ENCODE assay signal across 13 cellular contexts in genomic region chr6:87754828-87755227, GRCh38. TPM values are rescaled to one million over a fixed set of nuclear protein-coding genes. Genes with fewer than 3 reads are reported as not detected.
DNase-seq lines count a peak whose midpoint lies in the region; ATAC-seq, FAIRE-seq and TF ChIP-seq lines count a peak whose summit lies in the region.
"Had no signal": no experiment of that assay in that cellular context is flagged by ENCODE, and none has a peak within 500 bp of the region (broad histone marks: within the 10 kb centered on the region; RNA-seq: fewer than 3 reads in every experiment).

No MANE protein-coding gene starts in this region.

- TF ChIP-seq POLR2A in GM12891 (IDR thresholded peaks at IDR 0.05; ENCODE audit: low read depth, low read length): no peak

- DNase-seq in GM12891 (ENCODE audit: insufficient read length, low spot score) (no peak), SIG-M5 (lab: John Stamatoyannopoulos, UW) (peak; percentile 29), PC-3 (no peak), GM03348 (ENCODE audit: low spot score) (no peak)
- DNase-seq in effector memory CD4-positive, alpha-beta T cell: no peak
- DNase-seq: activated CD8-positive, alpha-beta T cell treated with anti-CD3 and anti-CD28 coated beads for 36 hours; activated naive CD4-positive, alpha-beta T cell treated with anti-CD3 and anti-CD28 coated beads for 36 hours; NCI-H1092; NCI-H524 treated with DMSO at 0.1 percent for 48 hours had no signal

- H3K9ac ChIP-seq in PC-3 (ENCODE audit: low read length): no peak overlapping the region

- no peak for TF ChIP-seq CTCF in PC-3 (conservative IDR thresholded peaks at IDR 0.05; ENCODE audit: low read depth, low read length)

- no peaks in the 10 kb centered on the region for H4K20me1 ChIP-seq in PC-3 (ENCODE audit: low read length)

- H2AFZ ChIP-seq in PC-3 (ENCODE audit: low read length): no peak overlapping the region

- no peaks in the 10 kb centered on the region for H3K79me2 ChIP-seq in PC-3 (ENCODE audit: low read length)

- H3F3A ChIP-seq in PC-3 (ENCODE audit: low read length, unreplicated experiment): no peaks in the 10 kb centered on the region

- no peaks in the 10 kb centered on the region for H3K27me3 ChIP-seq in effector memory CD4-positive, alpha-beta T cell (replicated peaks; ENCODE audit: control insufficient read depth, insufficient read depth, low read length, poor library complexity, severe bottlenecking)
- no peaks in the 10 kb centered on the region for H3K27me3 ChIP-seq in PC-3 (ENCODE audit: low read length)

- H3K36me3 ChIP-seq in effector memory CD4-positive, alpha-beta T cell (ENCODE audit: control insufficient read depth, insufficient read depth, low read length): no peaks in the 10 kb centered on the region
- no peaks in the 10 kb centered on the region for H3K36me3 ChIP-seq in PC-3 (ENCODE audit: low read depth, low read length)
- H3K36me3 ChIP-seq: thoracic aorta had no signal

- POLR2A ChIA-PET in PC-3 (lab: Charles Lee; ENCODE audit: unreplicated experiment): no interaction called here

- CTCF ChIA-PET in PC-3 (lab: Charles Lee): interaction anchor here (0.6 kb wide), 1 partner anchor 1115 kb away, joined by 3 read pairs; no protein-coding TSS in a partner anchor

- no peak overlapping the region for H3K27ac ChIP-seq in effector memory CD4-positive, alpha-beta T cell (ENCODE audit: insufficient read depth, low read length, poor library complexity, severe bottlenecking)
- H3K27ac ChIP-seq in PC-3 (ENCODE audit: low read length): no peak overlapping the region
- H3K27ac ChIP-seq: thoracic aorta had no signal

- no peaks in the 10 kb centered on the region for H3K4me1 ChIP-seq in effector memory CD4-positive, alpha-beta T cell (ENCODE audit: control insufficient read depth, insufficient read depth, low read length, poor library complexity, severe bottlenecking)
- peaks cover 9% of the 10 kb centered on the region; the same call in 1 of the 2 replicates for H3K4me1 ChIP-seq in PC-3 (ENCODE audit: insufficient read depth, low read length)

- no peaks in the 10 kb centered on the region for H3K9me2 ChIP-seq in PC-3 (replicated peaks; ENCODE audit: low read length)

- H3K4me2 ChIP-seq in PC-3 (ENCODE audit: low read length): no peak overlapping the region

- ATAC-seq in GM21423 (IDR thresholded peaks at IDR 0.05; ENCODE audit: unreplicated experiment) (peak; percentile 49), HG03280 (IDR thresholded peaks at IDR 0.05; ENCODE audit: unreplicated experiment) (peak; percentile 65), PC-3 (no peak), HG03097 (IDR thresholded peaks at IDR 0.05; ENCODE audit: low FRiP score, unreplicated experiment) (no peak)
- ATAC-seq: activated CD8-positive, alpha-beta T cell treated with anti-CD3 and anti-CD28 coated beads for 36 hours had no signal

- no TSS peak for BruUV-seq in PC-3 (replicated peaks; lab: Mats Ljungman, UMichigan)

- H3K9me3 ChIP-seq in effector memory CD4-positive, alpha-beta T cell (ENCODE audit: control insufficient read depth, low read length): no peaks in the 10 kb centered on the region
- no peaks in the 10 kb centered on the region for H3K9me3 ChIP-seq in PC-3 (ENCODE audit: low read length)
- H3K9me3 ChIP-seq: thoracic aorta had no signal

- H3K4me3 ChIP-seq in effector memory CD4-positive, alpha-beta T cell (ENCODE audit: insufficient read depth, low read depth, low read length, poor library complexity, severe bottlenecking): no peak overlapping the region
- no peak overlapping the region for H3K4me3 ChIP-seq in PC-3 (ENCODE audit: low read length)
- H3K4me3 ChIP-seq: thoracic aorta had no signal

- FAIRE-seq in GM12891 (lab: Jason Lieb, UNC): peak; percentile 85

- intact Hi-C loops in PC-3 (cut with micrococcal nuclease): no loop called here

TF ChIP-seq in GM12891, 5 proteins besides CTCF, POLR2A, EP300 and RAD21:
- TF ChIP-seq POLR2AphosphoS5 (IDR thresholded peaks at IDR 0.05; ENCODE audit: low read depth, low read length): no peak
- no peak for TF ChIP-seq TAF1 (IDR thresholded peaks at IDR 0.05; ENCODE audit: low read depth, low read length)
- no peak for TF ChIP-seq PAX5 (IDR thresholded peaks at IDR 0.05; ENCODE audit: insufficient read depth, low read length, severe bottlenecking)
- TF ChIP-seq POU2F2 (IDR thresholded peaks at IDR 0.05; ENCODE audit: low read depth, low read length): no peak
- TF ChIP-seq SPI1 (IDR thresholded peaks at IDR 0.05; ENCODE audit: low read depth, low read length): peak; percentile 93

RNA-seq across cellular contexts. Expression of gene AKIRIN2, which starts 52.8 kb away (rescaled TPM):
- 50.7 TPM for polyA plus RNA-seq in GM12891 (2012; ENCODE audit: low read depth, missing spikeins)
- 15.1 and 21.4 TPM in 2 replicates for total RNA-seq in PC-3 (2014; rRNA removed)

Comparison
In these comparisons a context has a peak if more than half of its experiments do, and no peak if none do; other contexts are left out.
1. ATAC-seq: peak in GM21423 (single experiment) and HG03280 (single experiment); none in PC-3 (single experiment) and HG03097 (single experiment).